35 cellular contexts compared by ENCODE assay signal in the genomic region with DNA sequence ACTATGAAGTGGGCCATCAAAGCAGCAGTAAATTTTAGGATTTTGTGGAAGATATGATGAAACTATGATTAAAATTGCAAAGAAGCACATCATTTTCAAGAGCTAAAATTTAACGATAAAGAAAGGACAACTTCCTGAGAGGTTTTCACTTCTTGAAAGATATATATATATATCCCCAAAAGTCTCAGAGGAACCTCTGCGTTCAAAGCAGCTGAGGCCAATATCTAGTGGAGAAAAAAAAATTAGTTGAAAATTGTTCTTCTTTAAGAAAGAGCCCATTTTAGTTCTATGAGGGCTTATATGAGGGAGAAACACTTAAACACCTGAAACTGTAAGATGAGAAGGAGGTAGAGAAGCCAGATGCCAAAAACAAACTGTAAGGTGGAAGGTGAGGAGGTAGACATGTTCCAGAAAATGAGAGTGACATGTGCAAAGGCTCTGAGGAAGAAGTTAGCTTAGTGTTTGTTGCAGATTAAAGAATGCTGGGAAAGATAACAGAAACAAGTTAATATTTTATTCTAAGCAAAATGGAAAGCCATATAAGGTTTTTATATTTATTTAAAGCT.
A peak's percentile ranks its signal among the peaks of the same experiment; 100 is the strongest.
DNase-seq lines count a peak whose midpoint lies in the region; ATAC-seq, FAIRE-seq and TF ChIP-seq lines count a peak whose summit lies in the region.
"Had no signal": no experiment of that assay in that cellular context is flagged by ENCODE, and none has a peak within 500 bp of the region (broad histone marks: within the 10 kb centered on the region; RNA-seq: fewer than 3 reads in every experiment).

No MANE protein-coding gene starts in this region.

- no peak for TF ChIP-seq POLR2A in GM12878 (IDR thresholded peaks at IDR 0.05; ENCODE audit: low read depth, low read length)

- H2AFZ ChIP-seq in MM.1S (ENCODE audit: low read length) (no peak overlapping the region), GM12878 (ENCODE audit: control insufficient read depth, low read depth, low read length) (peak overlapping the region; percentile 58)

- no peak overlapping the region for H3K27ac ChIP-seq in MM.1S (ENCODE audit: low read length)
- H3K27ac ChIP-seq in GM12878 (ENCODE audit: control insufficient read depth, insufficient read depth), result no peak overlapping the region
- no peak overlapping the region for H3K27ac ChIP-seq in dorsolateral prefrontal cortex
- H3K27ac ChIP-seq: brain microvascular endothelial cell, esophagus squamous epithelium, foreskin keratinocyte, sigmoid colon, SJSA1, tibial nerve, WERI-Rb-1 had no signal

- POLR2A ChIA-PET in GM12878 (lab: Charles Lee) (no interaction called here), GM10248 (lab: Yijun Ruan, JAX) (no interaction called here)

- H3K4me1 ChIP-seq in MM.1S (ENCODE audit: low read length) (no peaks in the 10 kb centered on the region), GM12878 (ENCODE audit: control insufficient read depth, insufficient read depth, low read length) (no peaks in the 10 kb centered on the region)
- H3K4me1 ChIP-seq: BE2C, esophagus squamous epithelium, foreskin keratinocyte, sigmoid colon, SJSA1, tibial nerve had no signal

- H3K9ac ChIP-seq in MM.1S (ENCODE audit: low read length) (no peak overlapping the region), GM12878 (ENCODE audit: control insufficient read depth, insufficient read depth, low read length) (no peak overlapping the region)

- RAD21 ChIA-PET in GM12878 (lab: Charles Lee; ENCODE audit: unreplicated experiment), result interaction anchor here (2.4 kb wide), 1 partner anchor 15 kb away, joined by 13 read pairs; no protein-coding TSS in a partner anchor

- H3K36me3 ChIP-seq in MM.1S (replicated peaks; ENCODE audit: insufficient read depth, low read length) (no peaks in the 10 kb centered on the region), GM12878 (ENCODE audit: control insufficient read depth in 2 of 2, insufficient read depth in 2 of 2, low read length in 1 of 2) (no peaks in the 10 kb centered on the region)
- H3K36me3 ChIP-seq: BE2C, brain microvascular endothelial cell, esophagus squamous epithelium, sigmoid colon, SJSA1, tibial nerve, WERI-Rb-1 had no signal

- H3K4me2 ChIP-seq in MM.1S (ENCODE audit: low read depth, low read length) (0 out of 2 replicates have a peak overlapping the region, but pooled peaks have one; percentile 1), GM12878 (ENCODE audit: control insufficient read depth, insufficient read depth) (no peak overlapping the region)

- intact Hi-C loops in GM12878 (cut with micrococcal nuclease; ENCODE audit: unreplicated experiment), result no loop called here
- intact Hi-C loops in dorsolateral prefrontal cortex (cut with DNase I), result no loop called here

- H4K20me1 ChIP-seq in MM.1S (ENCODE audit: insufficient read depth, low read length) (no peaks in the 10 kb centered on the region), GM12878 (ENCODE audit: control insufficient read depth, insufficient read depth) (no peaks in the 10 kb centered on the region)

- no TSS peak for BruUV-seq in GM12878 (replicated peaks; lab: Mats Ljungman, UMichigan)

- H3F3A ChIP-seq in MM.1S (ENCODE audit: insufficient read depth, low read length), result no peaks in the 10 kb centered on the region

- CTCF ChIA-PET in GM12878 (lab: Yijun Ruan, JAX), result interaction anchor here (0.6 to 1.8 kb wide), 7 partner anchors 8 to 1204 kb away, joined by 3 to 8 read pairs (median 4); no protein-coding TSS in a partner anchor
- CTCF ChIA-PET in GM10248 (lab: Yijun Ruan, JAX), result interaction anchor here (1.1 to 2.5 kb wide), 4 partner anchors 10 to 139 kb away, joined by 3 to 8 read pairs (median 4); no protein-coding TSS in a partner anchor

- 3% methylated on average over 2 of the region's 2 CpGs for WGBS in GM12878 (ENCODE audit: insufficient coverage, insufficient replicate concordance, low lambda C conversion rate, missing lambda C conversion rate)

- SMC1A ChIA-PET in GM12878 (lab: Charles Lee; ENCODE audit: uncharacterized antibody, unreplicated experiment), result interaction anchor here (0.7 to 2.4 kb wide), 11 partner anchors 10 to 1438 kb away, joined by 3 to 7 read pairs (median 3); no protein-coding TSS in a partner anchor

- FAIRE-seq in GM12878 (lab: Jason Lieb, UNC), result peak; percentile 74
- FAIRE-seq: GM12892, kidney had no signal

- H3K79me2 ChIP-seq in MM.1S (ENCODE audit: low read length) (no peaks in the 10 kb centered on the region), GM12878 (ENCODE audit: control insufficient read depth, insufficient read depth, low read length) (no peaks in the 10 kb centered on the region)

- no peaks in the 10 kb centered on the region for H3K9me3 ChIP-seq in MM.1S (replicated peaks; ENCODE audit: insufficient read depth, low read length)
- no peaks in the 10 kb centered on the region; the same call in 2 of the 3 replicates for H3K9me3 ChIP-seq in GM12878 (replicated peaks; ENCODE audit: control insufficient read depth, insufficient read depth, low read length)
- H3K9me3 ChIP-seq: BE2C, esophagus squamous epithelium, sigmoid colon, SJSA1 had no signal

- TF ChIP-seq RAD21 in GM12878 (IDR thresholded peaks at IDR 0.05; ENCODE audit: insufficient read depth, low read depth, low read length), result no peak

- H3K9me2 ChIP-seq in MM.1S (replicated peaks; ENCODE audit: insufficient read depth, low read length), result no peaks in the 10 kb centered on the region; the same call in 1 of the 2 replicates

- TF ChIP-seq CTCF in GM12864 (IDR thresholded peaks at IDR 0.05; ENCODE audit: low read depth, low read length, missing control alignments) (no peak), MM.1S (IDR thresholded peaks at IDR 0.05; ENCODE audit: low read length) (no peak), GM12878 (IDR thresholded peaks at IDR 0.05 in 2 of 3, conservative IDR thresholded peaks at IDR 0.05 in 1 of 3; ENCODE audit: control insufficient read depth in 2 of 3, extremely low read depth in 1 of 3, insufficient read depth in 1 of 3, low read depth in 3 of 3, low read length in 3 of 3) (no peak), dorsolateral prefrontal cortex (IDR thresholded peaks at IDR 0.05 in 54 of 56, conservative IDR thresholded peaks at IDR 0.05 in 2 of 56; ENCODE audit: low read depth in 1 of 56, partially characterized antibody in 56 of 56) (no peak), GM10248 (IDR thresholded peaks at IDR 0.05; ENCODE audit: control extremely low read depth, extremely low read depth, low read depth, missing control alignments) (no peak)

- DNase-seq in GM12864 (ENCODE audit: low read depth) (peak; percentile 16), MM.1S (no peak), GM12878 (ENCODE audit: low read depth, low spot score) (no peak), dorsolateral prefrontal cortex (no peak), GM10248 (ENCODE audit: extremely low spot score) (no peak)
- DNase-seq in stimulated activated naive CD4-positive, alpha-beta T cell (lab: John Stamatoyannopoulos, UW), result no peak
- DNase-seq: ACHN; activated CD4-positive, alpha-beta T cell treated with anti-CD3 and anti-CD28 coated beads for 48 hours; activated CD8-positive, alpha-beta memory T cell treated with anti-CD3 and anti-CD28 coated beads for 24 hours; activated T-cell treated with anti-CD3 and anti-CD28 coated beads for 4 hours; amygdala; BE2C; brain microvascular endothelial cell; DMS153; esophagus squamous epithelium; foreskin keratinocyte; HCEC 1CT; head of caudate nucleus; kidney; midbrain; naive thymus-derived CD8-positive, alpha-beta T cell; NCI-H226; NCI-H748 treated with DMSO at 0.1 percent for 48 hours; occipital lobe; RPMI8226; sigmoid colon; stimulated activated CD4-positive, alpha-beta T cell treated with anti-CD3 and anti-CD28 coated beads, Interleukin-12 subunit alpha, Interleukin-12 subunit beta, amount 100 ng/mL, for 4 hours; stimulated activated CD4-positive, alpha-beta T cell treated with anti-CD3 and anti-CD28 coated beads, Interleukin-4, amount 100 ng/mL, for 1 hour; T1000; WERI-Rb-1 had no signal

- in situ Hi-C loops in GM12878 (cut with MboI), result no loop called here

- H3K27me3 ChIP-seq in MM.1S (replicated peaks; ENCODE audit: insufficient read depth, low read length) (no peaks in the 10 kb centered on the region), GM12878 (replicated peaks in 1 of 2; ENCODE audit: control insufficient read depth in 2 of 2, insufficient read depth in 2 of 2, low read length in 1 of 2) (no peaks in the 10 kb centered on the region), dorsolateral prefrontal cortex (no peaks in the 10 kb centered on the region)
- H3K27me3 ChIP-seq: BE2C, brain microvascular endothelial cell, esophagus squamous epithelium, foreskin keratinocyte, sigmoid colon, tibial nerve had no signal

- no peak for TF ChIP-seq EP300 in GM12878 (IDR thresholded peaks at IDR 0.05; ENCODE audit: borderline replicate concordance in 1 of 2, control insufficient read depth in 1 of 2, low read depth in 2 of 2, low read length in 2 of 2)

- H3K4me3 ChIP-seq in GM12864 (ENCODE audit: low read depth, low read length) (no peak overlapping the region), MM.1S (ENCODE audit: low read length) (no peak overlapping the region), GM12878 (no peak overlapping the region), dorsolateral prefrontal cortex (no peak overlapping the region)
- H3K4me3 ChIP-seq: esophagus squamous epithelium, sigmoid colon, SJSA1, tibial nerve had no signal

- peak; percentile 57 for ATAC-seq in GM19395 (IDR thresholded peaks at IDR 0.05; ENCODE audit: unreplicated experiment)
- peak; percentile 22; the same call in 2 of the 3 replicates for ATAC-seq in GM12878
- ATAC-seq in GM21529 (IDR thresholded peaks at IDR 0.05; ENCODE audit: unreplicated experiment), result no peak
- ATAC-seq: foreskin keratinocyte; naive thymus-derived CD8-positive, alpha-beta T cell had no signal

TF ChIP-seq in GM12878, 131 proteins besides CTCF, POLR2A, EP300 and RAD21:
- TF ChIP-seq RAD51 (IDR thresholded peaks at IDR 0.05), result no peak
- no peak for TF ChIP-seq HDGF (IDR thresholded peaks at IDR 0.05)
- no peak for TF ChIP-seq ZNF207 (IDR thresholded peaks at IDR 0.05; ENCODE audit: borderline replicate concordance)
- no peak for TF ChIP-seq TCF12 (IDR thresholded peaks at IDR 0.05; ENCODE audit: low read depth, low read length)
- TF ChIP-seq JUNB (IDR thresholded peaks at IDR 0.05), result no peak
- no peak for TF ChIP-seq TBL1XR1 (IDR thresholded peaks at IDR 0.05; ENCODE audit: low read depth, low read length)
- no peak for TF ChIP-seq ZZZ3 (IDR thresholded peaks at IDR 0.05; ENCODE audit: control insufficient read depth, insufficient read length, low read depth)
- no peak for TF ChIP-seq YY1 (IDR thresholded peaks at IDR 0.05; ENCODE audit: low read depth, low read length)
- no peak for TF ChIP-seq SUZ12 (IDR thresholded peaks at IDR 0.05; ENCODE audit: unreplicated experiment)
- no peak for TF ChIP-seq NFIC (IDR thresholded peaks at IDR 0.05; ENCODE audit: low read depth, low read length)
- TF ChIP-seq POLR2AphosphoS5 (IDR thresholded peaks at IDR 0.05; ENCODE audit: low read length), result no peak
- TF ChIP-seq SIX5 (IDR thresholded peaks at IDR 0.05; ENCODE audit: low read depth, low read length, severe bottlenecking), result no peak
- no peak for TF ChIP-seq YBX1 (IDR thresholded peaks at IDR 0.05)
- no peak for TF ChIP-seq ZNF274 (IDR thresholded peaks at IDR 0.05; ENCODE audit: insufficient read depth, insufficient read length)
- no peak for TF ChIP-seq RBBP5 (conservative IDR thresholded peaks at IDR 0.05)
TF ChIP-seq in GM12878: peak in this region for 0.
